ENCODE assay signal across 10 cellular contexts in the genomic region with DNA sequence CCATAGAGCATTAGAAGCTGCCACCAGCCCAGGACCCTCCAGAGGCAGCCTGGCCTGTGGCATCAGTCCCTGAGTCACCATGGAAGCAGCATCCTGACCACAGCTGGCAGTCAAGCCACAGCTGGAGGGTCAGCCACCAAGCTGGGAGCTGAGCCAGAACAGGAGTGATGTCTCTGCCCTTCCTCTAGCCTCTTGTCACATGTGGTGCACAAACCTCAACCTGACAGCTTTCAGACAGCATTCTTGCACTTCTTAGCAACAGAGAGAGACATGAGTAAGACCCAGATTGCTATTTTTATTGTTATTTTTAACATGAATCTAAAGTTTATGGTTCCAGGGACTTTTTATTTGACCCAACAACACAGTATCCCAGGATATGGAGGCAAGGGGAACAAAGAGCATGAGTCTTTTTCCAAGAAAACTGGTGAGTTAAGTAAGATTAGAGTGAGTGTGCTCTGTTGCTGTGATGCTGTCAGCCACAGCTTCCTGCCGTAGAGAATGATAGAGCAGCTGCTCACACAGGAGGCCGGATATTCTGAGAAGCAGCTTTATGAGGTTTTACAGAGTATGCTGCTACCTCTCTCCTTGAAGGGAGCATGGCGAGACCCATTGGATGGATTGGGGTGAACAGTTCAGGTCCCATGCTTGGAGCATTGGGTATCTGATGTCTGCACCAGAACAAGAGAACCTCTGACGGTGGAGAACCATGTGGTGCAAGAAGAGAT. TPM values are rescaled to one million over a fixed set of nuclear protein-coding genes. Genes with fewer than 3 reads are reported as not detected.
DNase-seq lines count a peak whose midpoint lies in the region; ATAC-seq, FAIRE-seq and TF ChIP-seq lines count a peak whose summit lies in the region.
"Had no signal": no experiment of that assay in that cellular context is flagged by ENCODE, and none has a peak within 500 bp of the region (broad histone marks: within the 10 kb centered on the region; RNA-seq: fewer than 3 reads in every experiment).

No MANE protein-coding gene starts in this region.

- FAIRE-seq in D721Med (lab: Jason Lieb, UNC) = no peak

- H3K9me3 ChIP-seq in heart left ventricle (no peaks in the 10 kb centered on the region), right atrium auricular region (no peaks in the 10 kb centered on the region)

- no peaks in the 10 kb centered on the region for H3K36me3 ChIP-seq in heart left ventricle
- no peaks in the 10 kb centered on the region for H3K36me3 ChIP-seq in right atrium auricular region

- no peak for DNase-seq in heart left ventricle
- no peak for DNase-seq in right atrium auricular region (ENCODE audit: low spot score)
- peak; percentile 42 for DNase-seq in T-helper 9 cell
- DNase-seq in effector memory CD8-positive, alpha-beta T cell = peak; percentile 61 to 65 (median 64)
- DNase-seq in stimulated activated naive CD8-positive, alpha-beta T cell treated with anti-CD3 and anti-CD28 coated beads, Interleukin-15, amount 100 ng/mL, for 72 hours = peak; percentile 61 to 83
- no peak for DNase-seq in cerebellar cortex (ENCODE audit: low spot score)
- no peak for DNase-seq in D721Med (ENCODE audit: insufficient read length, low spot score)

- 58 to 71% (median 61%) methylated on average over 3 to 4 of the region's 4 CpGs for WGBS in heart left ventricle, 4 donors

- H3K27me3 Mint-ChIP-seq in effector memory CD8-positive, alpha-beta T cell = no peaks in the 10 kb centered on the region
- H3K27me3 Mint-ChIP-seq in stimulated activated naive CD8-positive, alpha-beta T cell treated with anti-CD3 and anti-CD28 coated beads, Interleukin-15, amount 100 ng/mL, for 72 hours = no peaks in the 10 kb centered on the region

- H3K4me3 Mint-ChIP-seq in effector memory CD8-positive, alpha-beta T cell = peak overlapping the region; percentile 43 to 70
- peak overlapping the region; percentile 26 to 43 for H3K4me3 Mint-ChIP-seq in stimulated activated naive CD8-positive, alpha-beta T cell treated with anti-CD3 and anti-CD28 coated beads, Interleukin-15, amount 100 ng/mL, for 72 hours

- ATAC-seq in heart left ventricle (peak in 3 of 4 donors; percentile 29 to 40 (median 39)), HG03045 (IDR thresholded peaks at IDR 0.05; ENCODE audit: unreplicated experiment) (peak; percentile 80)
- ATAC-seq in effector memory CD8-positive, alpha-beta T cell (replicated peaks) = peak; percentile 86
- peak; percentile 85 for ATAC-seq in stimulated activated naive CD8-positive, alpha-beta T cell treated with anti-CD3 and anti-CD28 coated beads, Interleukin-15, amount 100 ng/mL, for 72 hours

- intact Hi-C loops in heart left ventricle (cut with DNase I) = loop anchor here in 5 of 10 donors (2.0 to 5.0 kb wide), 3 partner anchors 56 to 60 kb away; no protein-coding TSS in a partner anchor

- no peak for TF ChIP-seq POLR2A in heart left ventricle (IDR thresholded peaks at IDR 0.05)

- peak overlapping the region; percentile 89 to 92 for H3K27ac Mint-ChIP-seq in effector memory CD8-positive, alpha-beta T cell
- H3K27ac Mint-ChIP-seq in stimulated activated naive CD8-positive, alpha-beta T cell treated with anti-CD3 and anti-CD28 coated beads, Interleukin-15, amount 100 ng/mL, for 72 hours = peak overlapping the region; percentile 95 to 100

- H3K27ac ChIP-seq in heart left ventricle (peak overlapping the region in 1 of 12 donors; percentile 58), right atrium auricular region (no peak overlapping the region)
- H3K27ac ChIP-seq: C4-2B had no signal

- no peaks in the 10 kb centered on the region for H3K9me3 Mint-ChIP-seq in effector memory CD8-positive, alpha-beta T cell
- no peaks in the 10 kb centered on the region for H3K9me3 Mint-ChIP-seq in stimulated activated naive CD8-positive, alpha-beta T cell treated with anti-CD3 and anti-CD28 coated beads, Interleukin-15, amount 100 ng/mL, for 72 hours

- H3K4me3 ChIP-seq in heart left ventricle (no peak overlapping the region), right atrium auricular region (no peak overlapping the region)
- H3K4me3 ChIP-seq: skin epidermis had no signal

- H3K27me3 ChIP-seq in heart left ventricle = no peaks in the 10 kb centered on the region
- H3K27me3 ChIP-seq in right atrium auricular region = no peaks in the 10 kb centered on the region

- TF ChIP-seq CTCF in heart left ventricle (IDR thresholded peaks at IDR 0.05) (no peak), right atrium auricular region (IDR thresholded peaks at IDR 0.05) (no peak), D721Med (IDR thresholded peaks at IDR 0.05; ENCODE audit: insufficient read depth, missing control alignments) (no peak)

- peaks cover 86% of the 10 kb centered on the region for H3K36me3 Mint-ChIP-seq in effector memory CD8-positive, alpha-beta T cell (ENCODE audit: insufficient read depth)

- H3K4me1 ChIP-seq in heart left ventricle (peaks cover 0 to 55% (median 0%) of the 10 kb centered on the region in 12 donors), right atrium auricular region (peaks cover 0 to 3% of the 10 kb centered on the region in 2 donors)

- peaks cover 73 to 93% of the 10 kb centered on the region in 2 donors for H3K4me1 Mint-ChIP-seq in effector memory CD8-positive, alpha-beta T cell (ENCODE audit: low read depth in 2 of 2)
- peaks cover 98% of the 10 kb centered on the region for H3K4me1 Mint-ChIP-seq in stimulated activated naive CD8-positive, alpha-beta T cell treated with anti-CD3 and anti-CD28 coated beads, Interleukin-15, amount 100 ng/mL, for 72 hours

RNA-seq across cellular contexts. Expression of gene CYFIP2, which starts 13.0 kb away (rescaled TPM):
- 10 to 100 TPM; 27.3 to 62.7 (median 39.1) TPM for total RNA-seq in heart left ventricle
- polyA plus RNA-seq in heart left ventricle = 10 to 100 TPM; 23.2 TPM
- 10 to 100 TPM; 51.5 to 55.4 TPM for total RNA-seq in right atrium auricular region

Comparison
In these comparisons a context has a peak if more than half of its experiments do, and no peak if none do; other contexts are left out.
1. DNase-seq: peak in T-helper 9 cell (single experiment), effector memory CD8-positive, alpha-beta T cell (3 of 3) and stimulated activated naive CD8-positive, alpha-beta T cell treated with anti-CD3 and anti-CD28 coated beads, Interleukin-15, amount 100 ng/mL, for 72 hours (2 of 2); none in heart left ventricle (0 of 5), right atrium auricular region (single experiment), cerebellar cortex (single experiment) and D721Med (single experiment).
2. Peak in every context shown above with its lines, with median percentiles within 50 percentile points of each other: ATAC-seq.